Comparison of ENCODE assay signal across 1 cellular context in genomic region chr3:46906471-46907058, GRCh38.
TF ChIP-seq lines count a peak whose summit lies in the region.

No MANE protein-coding gene starts in this region.

TF ChIP-seq in H1, 55 proteins besides CTCF, POLR2A, EP300 and RAD21 (continued from another document):
- TF ChIP-seq MAX (IDR thresholded peaks at IDR 0.05) = no peak
- TF ChIP-seq ATF2 (IDR thresholded peaks at IDR 0.05; ENCODE audit: low read length) = no peak
- no peak for TF ChIP-seq BRCA1 (IDR thresholded peaks at IDR 0.05; ENCODE audit: low read depth, low read length)
- TF ChIP-seq TAF1 (IDR thresholded peaks at IDR 0.05; ENCODE audit: low read depth, low read length) = no peak
- no peak for TF ChIP-seq POLR2AphosphoS5 (IDR thresholded peaks at IDR 0.05; ENCODE audit: low read depth, low read length)
- no peak for TF ChIP-seq SIN3A (conservative IDR thresholded peaks at IDR 0.05 in 1 of 2, IDR thresholded peaks at IDR 0.05 in 1 of 2; ENCODE audit: low read depth in 1 of 2, low read length in 2 of 2)
- no peak for TF ChIP-seq HDAC6 (IDR thresholded peaks at IDR 0.05; ENCODE audit: low read depth, low read length)
